Comparison of ENCODE assay signal across 8 cellular contexts in the genomic region with DNA sequence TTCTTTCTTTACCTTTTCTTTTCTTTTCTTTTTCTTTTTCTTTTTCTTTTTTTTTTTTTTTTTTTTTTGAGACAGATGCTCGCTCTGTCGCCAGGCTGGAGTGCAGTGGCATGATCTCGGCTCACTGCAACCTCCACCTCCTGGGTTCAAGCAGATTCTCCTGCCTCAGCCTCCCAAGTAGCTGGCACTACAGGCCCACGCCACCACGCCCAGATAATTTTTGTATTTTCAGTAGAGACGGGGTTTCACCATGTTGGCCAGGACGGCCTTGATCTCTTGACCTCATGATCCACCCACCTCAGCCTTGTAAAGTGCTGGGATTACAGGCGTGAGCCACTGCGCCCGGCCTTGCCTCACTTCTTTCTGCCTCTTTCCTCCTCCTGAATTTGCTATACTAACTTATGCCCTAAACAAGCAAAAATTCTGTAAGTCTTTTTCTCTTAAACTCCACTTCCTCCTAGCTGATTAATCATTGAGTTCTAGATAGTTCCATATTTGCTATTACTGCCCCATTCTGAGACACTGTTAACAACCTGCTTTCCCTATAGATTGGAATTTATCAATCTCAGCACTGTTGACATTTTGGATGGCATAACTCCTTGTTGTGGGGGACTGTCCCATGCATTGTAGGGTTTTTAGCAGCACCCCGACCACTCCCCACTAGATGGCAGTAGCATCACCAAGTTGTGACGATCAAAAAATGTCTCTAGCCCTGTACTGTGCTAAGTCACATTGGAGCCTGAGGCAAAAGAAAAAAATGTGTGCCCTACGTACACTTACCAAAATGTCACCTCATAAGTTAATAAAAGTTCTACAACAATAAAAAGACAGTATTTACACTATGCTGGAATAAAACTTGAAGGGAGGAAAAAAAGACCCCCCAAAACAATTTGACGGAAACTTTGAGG. TPM values are rescaled to one million over a fixed set of nuclear protein-coding genes. Genes with fewer than 3 reads are reported as not detected.
DNase-seq lines count a peak whose midpoint lies in the region; ATAC-seq, FAIRE-seq and TF ChIP-seq lines count a peak whose summit lies in the region.

No MANE protein-coding gene starts in this region.

- H4K20me1 ChIP-seq in H1 (replicated peaks in 1 of 2; ENCODE audit: control insufficient read depth in 1 of 2, insufficient read depth in 2 of 2, low read length in 2 of 2): no peaks in the 10 kb centered on the region

- peak; percentile 73 to 91 (median 74) for TF ChIP-seq CTCF in H1 (IDR thresholded peaks at IDR 0.05; ENCODE audit: control extremely low read depth in 1 of 3, insufficient read depth in 1 of 3, low read depth in 1 of 3, low read length in 3 of 3)

- H3K4me1 Mint-ChIP-seq in activated CD8-positive, alpha-beta T cell treated with anti-CD3 and anti-CD28 coated beads, Interleukin-2, amount 10 ng/mL, durations not matched to agents 7 days and 5 days (ENCODE audit: low read depth): no peaks in the 10 kb centered on the region
- H3K4me1 Mint-ChIP-seq in stimulated activated effector memory CD8-positive, alpha-beta T cell treated with anti-CD3 and anti-CD28 coated beads, Interleukin-12 subunit alpha, Interleukin-12 subunit beta, amount 100 ng/mL, for 72 hours: peaks cover 6% of the 10 kb centered on the region

- no peak overlapping the region for H3K4me3 Mint-ChIP-seq in activated CD8-positive, alpha-beta T cell treated with anti-CD3 and anti-CD28 coated beads, Interleukin-2, amount 10 ng/mL, durations not matched to agents 7 days and 5 days
- no peak overlapping the region for H3K4me3 Mint-ChIP-seq in stimulated activated effector memory CD8-positive, alpha-beta T cell treated with anti-CD3 and anti-CD28 coated beads, Interleukin-12 subunit alpha, Interleukin-12 subunit beta, amount 100 ng/mL, for 72 hours

- CTCF ChIA-PET in activated CD8-positive, alpha-beta T cell treated with anti-CD3 and anti-CD28 coated beads, Interleukin-2, amount 10 ng/mL, durations not matched to agents 7 days and 5 days (lab: Charles Lee): interaction anchor here (0.8 to 2.4 kb wide), 7 partner anchors 9 to 784 kb away, joined by 3 to 8 read pairs (median 3); a partner anchor contains a TSS
- CTCF ChIA-PET in H1 (lab: Charles Lee; ENCODE audit: partially characterized antibody): interaction anchor here (0.9 to 5.6 kb wide), 15 partner anchors 11 to 266 kb away, joined by 3 to 46 read pairs (median 4); a partner anchor contains a TSS

- H3K4me3 ChIP-seq in H1 (ENCODE audit: extremely low read depth in 1 of 4, insufficient read depth in 2 of 4, low read depth in 3 of 4, low read length in 4 of 4): no peak overlapping the region

- no peak overlapping the region for H3K18ac ChIP-seq in H1 (ENCODE audit: extremely low read depth, low read length)

- no peak overlapping the region for H2AK5ac ChIP-seq in H1 (ENCODE audit: low read depth, low read length)

- H3K9ac ChIP-seq in H1 (replicated peaks in 1 of 4; ENCODE audit: extremely low read depth in 1 of 4, low read depth in 3 of 4, low read length in 3 of 4): no peak overlapping the region

- peak overlapping the region; percentile 30; the same call in 1 of the 2 replicates for H2AFZ ChIP-seq in H1 (ENCODE audit: low read length)

- TF ChIP-seq EP300 in H1 (IDR thresholded peaks at IDR 0.05; ENCODE audit: borderline replicate concordance in 1 of 2, low read depth in 2 of 2, low read length in 2 of 2): no peak

- no peaks in the 10 kb centered on the region for H3K23me2 ChIP-seq in H1 (ENCODE audit: low read depth, low read length)

- no peak overlapping the region for H3K4me2 ChIP-seq in H1 (ENCODE audit: insufficient read depth in 1 of 2, low read depth in 2 of 2, low read length in 2 of 2)

- H3K4me1 ChIP-seq in H1 (replicated peaks in 1 of 4; ENCODE audit: control insufficient read depth in 3 of 4, insufficient read depth in 4 of 4, low read length in 3 of 4): peaks cover 0 to 3% (median 0%) of the 10 kb centered on the region in 4 experiments; a peak in 1 of 7 replicates

- ATAC-seq in HG03442 (IDR thresholded peaks at IDR 0.05; ENCODE audit: unreplicated experiment): peak; percentile 61
- ATAC-seq in activated CD8-positive, alpha-beta T cell treated with anti-CD3 and anti-CD28 coated beads, Interleukin-2, amount 10 ng/mL, durations not matched to agents 7 days and 5 days: peak; percentile 88
- ATAC-seq in stimulated activated effector memory CD8-positive, alpha-beta T cell treated with anti-CD3 and anti-CD28 coated beads, Interleukin-12 subunit alpha, Interleukin-12 subunit beta, amount 100 ng/mL, for 72 hours: peak; percentile 92

- no peaks in the 10 kb centered on the region for H3K79me2 ChIP-seq in H1 (ENCODE audit: control insufficient read depth in 1 of 2, insufficient read depth in 2 of 2, low read length in 2 of 2)

- peak; percentile 82 for FAIRE-seq in H1 (lab: Jason Lieb, UNC)

- H2BK120ac ChIP-seq in H1 (replicated peaks; ENCODE audit: low read depth, low read length): no peak overlapping the region

- H3K27me3 ChIP-seq in H1 (replicated peaks in 1 of 4; ENCODE audit: control insufficient read depth in 3 of 4, extremely low read depth in 1 of 4, insufficient read depth in 3 of 4, low read length in 3 of 4): no peaks in the 10 kb centered on the region

- no peak overlapping the region for H4K8ac ChIP-seq in H1 (ENCODE audit: extremely low read depth, insufficient read depth, low read length)

- peak; percentile 62 to 74 for DNase-seq in NCI-H2081 (lab: John Stamatoyannopoulos, UW)
- DNase-seq in NCI-H2081 treated with DMSO at 0.1 percent for 48 hours (lab: John Stamatoyannopoulos, UW): no peak
- DNase-seq in NOMO-1 (lab: John Stamatoyannopoulos, UW; ENCODE audit: unreplicated experiment in 2 of 2): peak; percentile 53 to 65
- DNase-seq in activated CD8-positive, alpha-beta T cell treated with anti-CD3 and anti-CD28 coated beads, Interleukin-2, amount 10 ng/mL, durations not matched to agents 7 days and 5 days: peak; percentile 78
- peak in 1 of 2 experiments; percentile 84 for DNase-seq in H1 (ENCODE audit: low read depth in 1 of 2, low spot score in 2 of 2)
- DNase-seq in mucosa of gallbladder (ENCODE audit: low spot score): peak; percentile 79
- peak; percentile 51 to 87 for DNase-seq in stimulated activated effector memory CD8-positive, alpha-beta T cell treated with anti-CD3 and anti-CD28 coated beads, Interleukin-12 subunit alpha, Interleukin-12 subunit beta, amount 100 ng/mL, for 72 hours (ENCODE audit: low spot score in 2 of 2)

- no peak overlapping the region for H2BK20ac ChIP-seq in H1 (ENCODE audit: low read length)

- WGBS in H1 (ENCODE audit: extremely low coverage in 1 of 2, insufficient coverage in 1 of 2, insufficient read length in 1 of 2, insufficient replicate concordance in 2 of 2, low coverage in 1 of 2, low lambda C conversion rate in 2 of 2, missing lambda C conversion rate in 1 of 2), 2 experiments: 63% methylated on average over 11 of the region's 14 CpGs; no CpG with 5 or more reads in 1 of the 2 experiments

- no peak overlapping the region for H3K14ac ChIP-seq in H1 (ENCODE audit: insufficient read length)

- peak; percentile 77 to 83 for TF ChIP-seq RAD21 in H1 (IDR thresholded peaks at IDR 0.05 in 1 of 2, conservative IDR thresholded peaks at IDR 0.05 in 1 of 2; ENCODE audit: low read depth in 2 of 2, low read length in 2 of 2)

- POLR2A ChIA-PET in activated CD8-positive, alpha-beta T cell treated with anti-CD3 and anti-CD28 coated beads, Interleukin-2, amount 10 ng/mL, durations not matched to agents 7 days and 5 days (lab: Charles Lee): no interaction called here
- POLR2A ChIA-PET in H1 (lab: Charles Lee; ENCODE audit: partially characterized antibody): interaction anchor here (1.4 kb wide), 1 partner anchor 16 kb away, joined by 3 read pairs; a partner anchor contains a TSS

- H4K5ac ChIP-seq in H1 (ENCODE audit: insufficient read length, low read depth, low read length): no peak overlapping the region

- no peak for TF ChIP-seq POLR2A in H1 (IDR thresholded peaks at IDR 0.05; ENCODE audit: control extremely low read depth in 1 of 2, low read depth in 2 of 2, low read length in 2 of 2)

- H3K56ac ChIP-seq in H1 (replicated peaks; ENCODE audit: insufficient read length, low read depth, low read length): no peak overlapping the region

- H3K36me3 ChIP-seq in H1 (ENCODE audit: control insufficient read depth in 2 of 4, insufficient read depth in 4 of 4, low read length in 3 of 4): no peaks in the 10 kb centered on the region

- H2BK12ac ChIP-seq in H1 (ENCODE audit: low read depth, low read length): no peak overlapping the region

- no peak overlapping the region for H3K23ac ChIP-seq in H1 (ENCODE audit: insufficient read length)

- no peak overlapping the region for H3K27ac Mint-ChIP-seq in activated CD8-positive, alpha-beta T cell treated with anti-CD3 and anti-CD28 coated beads, Interleukin-2, amount 10 ng/mL, durations not matched to agents 7 days and 5 days
- no peak overlapping the region for H3K27ac Mint-ChIP-seq in stimulated activated effector memory CD8-positive, alpha-beta T cell treated with anti-CD3 and anti-CD28 coated beads, Interleukin-12 subunit alpha, Interleukin-12 subunit beta, amount 100 ng/mL, for 72 hours

- H4K91ac ChIP-seq in H1 (replicated peaks; ENCODE audit: insufficient read length, low read length): no peak overlapping the region

- H3K9me3 ChIP-seq in H1 (ENCODE audit: insufficient read depth in 2 of 2, low read depth in 1 of 2, low read length in 1 of 2): no peaks in the 10 kb centered on the region

- no peak overlapping the region for H3K27ac ChIP-seq in H1 (ENCODE audit: low read depth, low read length)

- no peaks in the 10 kb centered on the region for H3K9me3 Mint-ChIP-seq in activated CD8-positive, alpha-beta T cell treated with anti-CD3 and anti-CD28 coated beads, Interleukin-2, amount 10 ng/mL, durations not matched to agents 7 days and 5 days (ENCODE audit: insufficient read depth)
- no peaks in the 10 kb centered on the region for H3K9me3 Mint-ChIP-seq in stimulated activated effector memory CD8-positive, alpha-beta T cell treated with anti-CD3 and anti-CD28 coated beads, Interleukin-12 subunit alpha, Interleukin-12 subunit beta, amount 100 ng/mL, for 72 hours

- no peaks in the 10 kb centered on the region for H3K36me3 Mint-ChIP-seq in activated CD8-positive, alpha-beta T cell treated with anti-CD3 and anti-CD28 coated beads, Interleukin-2, amount 10 ng/mL, durations not matched to agents 7 days and 5 days (ENCODE audit: low read depth)
- no peaks in the 10 kb centered on the region for H3K36me3 Mint-ChIP-seq in stimulated activated effector memory CD8-positive, alpha-beta T cell treated with anti-CD3 and anti-CD28 coated beads, Interleukin-12 subunit alpha, Interleukin-12 subunit beta, amount 100 ng/mL, for 72 hours

- H2BK15ac ChIP-seq in H1 (ENCODE audit: low read length): no peak overlapping the region

- no peak overlapping the region for H2BK5ac ChIP-seq in H1 (ENCODE audit: low read depth, low read length)

- no peaks in the 10 kb centered on the region for H3K79me1 ChIP-seq in H1 (ENCODE audit: low read depth, low read length)

- peaks cover 8% of the 10 kb centered on the region for H3K27me3 Mint-ChIP-seq in activated CD8-positive, alpha-beta T cell treated with anti-CD3 and anti-CD28 coated beads, Interleukin-2, amount 10 ng/mL, durations not matched to agents 7 days and 5 days (ENCODE audit: low read depth)

- no peak overlapping the region for H3K4ac ChIP-seq in H1 (replicated peaks; ENCODE audit: insufficient read length, low read depth, low read length)

RNA-seq across cellular contexts. Expression of a gene that starts 16.4 kb away (rescaled TPM):
- total RNA-seq in activated CD8-positive, alpha-beta T cell treated with anti-CD3 and anti-CD28 coated beads, Interleukin-2, amount 10 ng/mL, durations not matched to agents 7 days and 5 days: 10 to 100 TPM; 27.0 to 31.9 TPM
- 26.8 and 31.4 TPM in 2 replicates for total RNA-seq in H1 (2021; fragmentation: NEBNext Ultra II Directional; extraction: Animal tissue kit (Norgen Biotek cat#: 25700))
- 20.9 and 22.4 TPM in 2 replicates for polyA plus RNA-seq in H1 (2011; rRNA removed)
- 12.8 TPM for polyA plus RNA-seq in H1 (2011; cell fraction: cytosol; rRNA removed)
- 36.2 TPM for polyA plus RNA-seq in H1 (2011; cell fraction: nucleus; rRNA removed)
- polyA plus RNA-seq in H1 (2012, experiment 1 of 2): 14.3 to 21.5 TPM (median 18.4 TPM) in 4 replicates
- 2.1 TPM for polyA plus RNA-seq in H1 (2012, experiment 2 of 2)
- 11.2 TPM for polyA plus RNA-seq in H1 (2013, experiment 1 of 2)
- 11.3 TPM for polyA plus RNA-seq in H1 (2013, experiment 2 of 2)
- 74.5 and 110 TPM in 2 replicates for polyA minus RNA-seq in H1 (2011; rRNA and poly(A)+ RNA removed)
- polyA minus RNA-seq in H1 (2011; cell fraction: cytosol; rRNA and poly(A)+ RNA removed): 23.4 TPM
- polyA minus RNA-seq in H1 (2011; cell fraction: nucleus; rRNA and poly(A)+ RNA removed): 79.5 TPM
- total RNA-seq in mucosa of gallbladder: 35.9 TPM

RNA-seq across cellular contexts. Expression of a gene that starts 24.8 kb away (rescaled TPM):
- under 1 TPM; 0.32 to 0.57 TPM for total RNA-seq in activated CD8-positive, alpha-beta T cell treated with anti-CD3 and anti-CD28 coated beads, Interleukin-2, amount 10 ng/mL, durations not matched to agents 7 days and 5 days
- 3.1 and 5.0 TPM in 2 replicates for total RNA-seq in H1 (2021; fragmentation: NEBNext Ultra II Directional; extraction: Animal tissue kit (Norgen Biotek cat#: 25700))
- 2.0 and 2.2 TPM in 2 replicates for polyA plus RNA-seq in H1 (2011; rRNA removed)
- 4.0 TPM for polyA plus RNA-seq in H1 (2011; cell fraction: cytosol; rRNA removed)
- 4.3 TPM for polyA plus RNA-seq in H1 (2011; cell fraction: nucleus; rRNA removed)
- 2.0 to 3.9 TPM (median 2.7 TPM) in 4 replicates for polyA plus RNA-seq in H1 (2012, experiment 1 of 2)
- polyA plus RNA-seq in H1 (2012, experiment 2 of 2): 0.10 TPM
- 5.0 TPM for polyA plus RNA-seq in H1 (2013, experiment 1 of 2)
- polyA plus RNA-seq in H1 (2013, experiment 2 of 2): 3.5 TPM
- 3.9 and 6.0 TPM in 2 replicates for polyA minus RNA-seq in H1 (2011; rRNA and poly(A)+ RNA removed)
- 2.1 TPM for polyA minus RNA-seq in H1 (2011; cell fraction: cytosol; rRNA and poly(A)+ RNA removed)
- polyA minus RNA-seq in H1 (2011; cell fraction: nucleus; rRNA and poly(A)+ RNA removed): 11.8 TPM
- 20.5 TPM for total RNA-seq in mucosa of gallbladder
